ENCODE assay signal across 15 cellular contexts in the genomic region with DNA sequence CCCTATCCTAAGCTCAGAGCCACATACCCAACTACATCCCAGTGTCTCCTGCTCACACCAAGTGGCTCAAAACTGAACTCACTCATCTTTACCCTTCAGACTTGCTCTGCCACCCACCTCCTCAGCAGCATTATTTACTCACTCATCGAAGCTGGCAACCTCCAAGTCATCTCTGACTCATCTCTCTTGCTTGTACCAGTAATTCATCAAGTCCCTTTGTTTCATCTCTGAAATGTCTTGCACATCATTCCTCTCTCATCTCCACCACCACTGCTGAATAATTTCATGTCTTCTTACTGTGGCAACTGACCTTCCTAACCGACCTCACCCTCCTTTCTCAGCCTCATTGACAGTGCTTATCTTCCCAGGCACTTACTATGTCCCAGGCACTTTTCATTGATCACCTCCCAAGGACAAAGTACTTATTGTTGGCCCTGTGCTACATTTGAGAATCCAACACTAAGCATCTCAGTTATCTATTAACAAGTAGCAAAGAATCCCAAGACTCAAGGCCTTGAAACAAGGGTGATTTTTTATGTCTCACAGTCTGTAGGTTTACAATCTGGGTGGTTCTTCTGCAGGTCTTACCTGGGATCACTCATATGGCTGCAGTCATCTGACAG.
DNase-seq lines count a peak whose midpoint lies in the region; ATAC-seq, FAIRE-seq and TF ChIP-seq lines count a peak whose summit lies in the region.
"Had no signal": no experiment of that assay in that cellular context is flagged by ENCODE, and none has a peak within 500 bp of the region (broad histone marks: within the 10 kb centered on the region; RNA-seq: fewer than 3 reads in every experiment).

No MANE protein-coding gene starts in this region.

- DNase-seq in activated CD4-positive, alpha-beta memory T cell treated with anti-CD3 and anti-CD28 coated beads for 36 hours = peak; percentile 67
- no peak for DNase-seq in activated CD4-positive, alpha-beta memory T cell treated with anti-CD3 and anti-CD28 coated beads, Interleukin-2, amount 10 ng/mL, durations not matched to agents 7 days and 5 days
- DNase-seq in HFFc6 (peak; percentile 60), astrocyte (ENCODE audit: low read depth) (peak; percentile 66), osteoblast (ENCODE audit: insufficient read length, low spot score, missing footprints) (peak; percentile 86), NCI-H526 (lab: John Stamatoyannopoulos, UW) (no peak)
- no peak for DNase-seq in naive thymus-derived CD8-positive, alpha-beta T cell
- DNase-seq: ACHN; activated effector memory CD4-positive, alpha-beta T cell treated with anti-CD3 and anti-CD28 coated beads, Interleukin-2, amount 50 U/mL, for 16 hours; mesenchymal stem cell; NCI-H2081 had no signal

- intact Hi-C loops in activated CD4-positive, alpha-beta memory T cell treated with anti-CD3 and anti-CD28 coated beads for 36 hours (cut with micrococcal nuclease) = loop anchor here (1.0 kb wide), 2 partner anchors 8 to 35 kb away; no protein-coding TSS in a partner anchor

- no peaks in the 10 kb centered on the region for H3K27me3 ChIP-seq in astrocyte (ENCODE audit: insufficient read depth, low read length)
- no peaks in the 10 kb centered on the region for H3K27me3 ChIP-seq in osteoblast (ENCODE audit: insufficient read depth, low read length)

- H3K27ac Mint-ChIP-seq in activated CD4-positive, alpha-beta memory T cell treated with anti-CD3 and anti-CD28 coated beads for 36 hours = peak overlapping the region; percentile 10
- H3K27ac Mint-ChIP-seq in activated CD4-positive, alpha-beta memory T cell treated with anti-CD3 and anti-CD28 coated beads, Interleukin-2, amount 10 ng/mL, durations not matched to agents 7 days and 5 days = no peak overlapping the region
- H3K27ac Mint-ChIP-seq in HFFc6 (peak overlapping the region; percentile 27; the same call in 1 of the 2 replicates), astrocyte (ENCODE audit: unreplicated experiment) (no peak overlapping the region)
- H3K27ac Mint-ChIP-seq in naive thymus-derived CD8-positive, alpha-beta T cell = no peak overlapping the region
- H3K27ac Mint-ChIP-seq: WTC11 had no signal

- no peak overlapping the region for H3K4me3 Mint-ChIP-seq in activated CD4-positive, alpha-beta memory T cell treated with anti-CD3 and anti-CD28 coated beads for 36 hours
- no peak overlapping the region for H3K4me3 Mint-ChIP-seq in activated CD4-positive, alpha-beta memory T cell treated with anti-CD3 and anti-CD28 coated beads, Interleukin-2, amount 10 ng/mL, durations not matched to agents 7 days and 5 days
- H3K4me3 Mint-ChIP-seq in HFFc6 = no peak overlapping the region
- H3K4me3 Mint-ChIP-seq in astrocyte (ENCODE audit: unreplicated experiment) = no peak overlapping the region
- H3K4me3 Mint-ChIP-seq in naive thymus-derived CD8-positive, alpha-beta T cell = no peak overlapping the region
- H3K4me3 Mint-ChIP-seq: central memory CD8-positive, alpha-beta T cell; WTC11 had no signal

- H3K27me3 Mint-ChIP-seq in activated CD4-positive, alpha-beta memory T cell treated with anti-CD3 and anti-CD28 coated beads for 36 hours = peaks cover 35% of the 10 kb centered on the region
- peaks cover 8% of the 10 kb centered on the region for H3K27me3 Mint-ChIP-seq in activated CD4-positive, alpha-beta memory T cell treated with anti-CD3 and anti-CD28 coated beads, Interleukin-2, amount 10 ng/mL, durations not matched to agents 7 days and 5 days
- H3K27me3 Mint-ChIP-seq in HFFc6 (ENCODE audit: insufficient read depth) = no peaks in the 10 kb centered on the region; the same call in none of the 2 replicates
- H3K27me3 Mint-ChIP-seq in astrocyte (ENCODE audit: low read depth, unreplicated experiment) = no peaks in the 10 kb centered on the region
- peaks cover 5 to 17% (median 9%) of the 10 kb centered on the region in 5 donors for H3K27me3 Mint-ChIP-seq in naive thymus-derived CD8-positive, alpha-beta T cell

- H3K9me3 Mint-ChIP-seq in activated CD4-positive, alpha-beta memory T cell treated with anti-CD3 and anti-CD28 coated beads for 36 hours = no peaks in the 10 kb centered on the region
- no peaks in the 10 kb centered on the region for H3K9me3 Mint-ChIP-seq in activated CD4-positive, alpha-beta memory T cell treated with anti-CD3 and anti-CD28 coated beads, Interleukin-2, amount 10 ng/mL, durations not matched to agents 7 days and 5 days
- no peaks in the 10 kb centered on the region for H3K9me3 Mint-ChIP-seq in HFFc6
- peaks cover 7% of the 10 kb centered on the region for H3K9me3 Mint-ChIP-seq in astrocyte (ENCODE audit: unreplicated experiment)
- H3K9me3 Mint-ChIP-seq in naive thymus-derived CD8-positive, alpha-beta T cell = no peaks in the 10 kb centered on the region
- H3K9me3 Mint-ChIP-seq: central memory CD8-positive, alpha-beta T cell had no signal

- H4K20me1 ChIP-seq in astrocyte (ENCODE audit: insufficient read depth, low read length) (no peaks in the 10 kb centered on the region), osteoblast (ENCODE audit: insufficient read depth, low read length) (no peaks in the 10 kb centered on the region)

- no peak for FAIRE-seq in astrocyte (lab: Jason Lieb, UNC)

- H3K79me2 ChIP-seq in astrocyte (ENCODE audit: insufficient read depth, low read length) (no peaks in the 10 kb centered on the region), osteoblast (ENCODE audit: insufficient read depth, low read length) (no peaks in the 10 kb centered on the region)

- POLR2A ChIA-PET in activated CD4-positive, alpha-beta memory T cell treated with anti-CD3 and anti-CD28 coated beads for 36 hours (lab: Charles Lee) = no interaction called here
- POLR2A ChIA-PET in activated CD4-positive, alpha-beta memory T cell treated with anti-CD3 and anti-CD28 coated beads, Interleukin-2, amount 10 ng/mL, durations not matched to agents 7 days and 5 days (lab: Charles Lee) = no interaction called here
- POLR2A ChIA-PET in naive thymus-derived CD8-positive, alpha-beta T cell (lab: Charles Lee) = no interaction called here

- H3K4me1 Mint-ChIP-seq in activated CD4-positive, alpha-beta memory T cell treated with anti-CD3 and anti-CD28 coated beads for 36 hours (ENCODE audit: low read depth) = peaks cover 12% of the 10 kb centered on the region
- peaks cover 2% of the 10 kb centered on the region for H3K4me1 Mint-ChIP-seq in activated CD4-positive, alpha-beta memory T cell treated with anti-CD3 and anti-CD28 coated beads, Interleukin-2, amount 10 ng/mL, durations not matched to agents 7 days and 5 days
- H3K4me1 Mint-ChIP-seq in HFFc6 (ENCODE audit: low read depth) (peaks cover 11% of the 10 kb centered on the region), astrocyte (ENCODE audit: low read depth, unreplicated experiment) (peaks cover 23% of the 10 kb centered on the region)
- H3K4me1 Mint-ChIP-seq in naive thymus-derived CD8-positive, alpha-beta T cell = no peaks in the 10 kb centered on the region
- H3K4me1 Mint-ChIP-seq: central memory CD8-positive, alpha-beta T cell had no signal

- H3K27ac ChIP-seq in astrocyte (ENCODE audit: low read depth, low read length) (no peak overlapping the region), osteoblast (ENCODE audit: low read depth, low read length) (peak overlapping the region; percentile 6)

- no peaks in the 10 kb centered on the region for H3K9me3 ChIP-seq in astrocyte (ENCODE audit: insufficient read depth, low read depth, low read length)
- no peaks in the 10 kb centered on the region for H3K9me3 ChIP-seq in osteoblast (ENCODE audit: low read depth, low read length)

- peak overlapping the region; percentile 12 for H3K4me2 ChIP-seq in astrocyte (ENCODE audit: low read length)
- H3K4me2 ChIP-seq in osteoblast (ENCODE audit: insufficient read depth, low read length) = no peak overlapping the region

- no peak overlapping the region for H3K9ac ChIP-seq in astrocyte (ENCODE audit: low read length)

- no peak for TF ChIP-seq CTCF in HFFc6 (IDR thresholded peaks at IDR 0.05)
- TF ChIP-seq CTCF in astrocyte (IDR thresholded peaks at IDR 0.05; ENCODE audit: insufficient read depth, low read depth, low read length) = no peak
- no peak for TF ChIP-seq CTCF in osteoblast (IDR thresholded peaks at IDR 0.05; ENCODE audit: extremely low read depth, low read depth, low read length)

- ATAC-seq in naive thymus-derived CD8-positive, alpha-beta T cell = no peak
- no peak for ATAC-seq in HG03097 (IDR thresholded peaks at IDR 0.05; ENCODE audit: low FRiP score, unreplicated experiment)
- ATAC-seq: SK-N-SH treated with all-trans-retinoic acid at 6 μM for 48 hours, WTC11 had no signal

- CTCF ChIA-PET in activated CD4-positive, alpha-beta memory T cell treated with anti-CD3 and anti-CD28 coated beads for 36 hours (lab: Charles Lee) = interaction anchor here (1.2 kb wide), 1 partner anchor 30 kb away, joined by 3 read pairs; no protein-coding TSS in a partner anchor
- CTCF ChIA-PET in activated CD4-positive, alpha-beta memory T cell treated with anti-CD3 and anti-CD28 coated beads, Interleukin-2, amount 10 ng/mL, durations not matched to agents 7 days and 5 days (lab: Charles Lee) = no interaction called here

- H3K36me3 Mint-ChIP-seq in activated CD4-positive, alpha-beta memory T cell treated with anti-CD3 and anti-CD28 coated beads for 36 hours = no peaks in the 10 kb centered on the region
- no peaks in the 10 kb centered on the region for H3K36me3 Mint-ChIP-seq in activated CD4-positive, alpha-beta memory T cell treated with anti-CD3 and anti-CD28 coated beads, Interleukin-2, amount 10 ng/mL, durations not matched to agents 7 days and 5 days (ENCODE audit: low read depth)
- no peaks in the 10 kb centered on the region for H3K36me3 Mint-ChIP-seq in HFFc6 (ENCODE audit: low read depth)
- H3K36me3 Mint-ChIP-seq in astrocyte (ENCODE audit: low read depth, unreplicated experiment) = no peaks in the 10 kb centered on the region
- H3K36me3 Mint-ChIP-seq in naive thymus-derived CD8-positive, alpha-beta T cell = no peaks in the 10 kb centered on the region
- H3K36me3 Mint-ChIP-seq: WTC11 had no signal

- H3K36me3 ChIP-seq in astrocyte (ENCODE audit: insufficient read depth, low read length) (no peaks in the 10 kb centered on the region), osteoblast (ENCODE audit: insufficient read depth, low read length) (no peaks in the 10 kb centered on the region)

- H3K4me3 ChIP-seq in astrocyte (ENCODE audit: insufficient read depth, low read depth, low read length) = no peak overlapping the region
- H3K4me3 ChIP-seq in osteoblast (ENCODE audit: insufficient read depth, low read length) = no peak overlapping the region

- H2AFZ ChIP-seq in astrocyte (ENCODE audit: low read depth, low read length) (peak overlapping the region; percentile 0), osteoblast (ENCODE audit: low read length) (no peak overlapping the region)

- H3K4me1 ChIP-seq in astrocyte (ENCODE audit: insufficient read depth, low read length) (peaks cover 6% of the 10 kb centered on the region), osteoblast (ENCODE audit: insufficient read depth, low read length) (peaks cover 28% of the 10 kb centered on the region)

Comparison
In these comparisons a context has a peak if more than half of its experiments do, and no peak if none do; other contexts are left out.
1. DNase-seq: peak in activated CD4-positive, alpha-beta memory T cell treated with anti-CD3 and anti-CD28 coated beads for 36 hours (single experiment), HFFc6 (single experiment), astrocyte (single experiment) and osteoblast (single experiment); none in activated CD4-positive, alpha-beta memory T cell treated with anti-CD3 and anti-CD28 coated beads, Interleukin-2, amount 10 ng/mL, durations not matched to agents 7 days and 5 days (single experiment), naive thymus-derived CD8-positive, alpha-beta T cell (0 of 10) and NCI-H526 (0 of 2).
2. H3K27ac Mint-ChIP-seq: peak in activated CD4-positive, alpha-beta memory T cell treated with anti-CD3 and anti-CD28 coated beads for 36 hours (single experiment) and HFFc6 (single experiment); none in activated CD4-positive, alpha-beta memory T cell treated with anti-CD3 and anti-CD28 coated beads, Interleukin-2, amount 10 ng/mL, durations not matched to agents 7 days and 5 days (single experiment), astrocyte (single experiment) and naive thymus-derived CD8-positive, alpha-beta T cell (0 of 10).